24 cellular contexts compared by ENCODE assay signal in the genomic region with DNA sequence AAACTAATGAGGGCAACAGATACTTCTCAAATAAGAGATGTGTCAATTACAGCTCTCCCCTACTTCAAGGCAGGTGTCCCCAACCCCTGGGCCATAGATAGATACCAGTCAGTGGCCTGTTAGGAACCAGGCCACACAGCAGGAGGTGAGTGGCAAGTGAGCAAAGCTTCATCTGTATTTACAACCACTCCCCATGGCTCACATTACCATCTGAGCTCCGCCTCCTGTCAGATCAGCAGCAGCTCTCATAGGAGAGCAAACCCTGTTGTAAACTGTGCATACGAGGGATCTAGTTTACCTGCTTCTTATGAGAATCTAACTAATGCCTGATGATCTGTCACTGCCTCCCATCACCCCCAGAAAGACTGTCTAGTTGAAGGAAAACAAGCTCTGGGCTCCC.
DNase-seq lines count a peak whose midpoint lies in the region; TF ChIP-seq lines count a peak whose summit lies in the region.
"Had no signal": no experiment of that assay in that cellular context is flagged by ENCODE, and none has a peak within 500 bp of the region (broad histone marks: within the 10 kb centered on the region; RNA-seq: fewer than 3 reads in every experiment).

No MANE protein-coding gene starts in this region.

- no peak for TF ChIP-seq RAD21 in SK-N-SH (IDR thresholded peaks at IDR 0.05; ENCODE audit: low read length)

- no peaks in the 10 kb centered on the region for H3K9me2 ChIP-seq in SK-N-SH

- no peak overlapping the region for H3K4me3 ChIP-seq in SK-N-SH (ENCODE audit: low read depth in 2 of 2, low read length in 1 of 2)
- H3K4me3 ChIP-seq in endodermal cell (ENCODE audit: low read length): no peak overlapping the region
- no peak overlapping the region for H3K4me3 ChIP-seq in trophoblast cell (ENCODE audit: low read depth, low read length)
- no peak overlapping the region for H3K4me3 ChIP-seq in esophagus squamous epithelium
- H3K4me3 ChIP-seq: thyroid gland had no signal

- H3K27me3 ChIP-seq in SK-N-SH (ENCODE audit: insufficient read depth) (no peaks in the 10 kb centered on the region), endodermal cell (ENCODE audit: control insufficient read depth, insufficient read depth, low read length, poor library complexity, severe bottlenecking) (no peaks in the 10 kb centered on the region), trophoblast cell (ENCODE audit: insufficient read depth, low read length) (no peaks in the 10 kb centered on the region), esophagus squamous epithelium (no peaks in the 10 kb centered on the region)
- H3K27me3 ChIP-seq: thyroid gland had no signal

- no peak overlapping the region for H4K12ac ChIP-seq in trophoblast cell (ENCODE audit: low read depth, low read length)

- H2BK5ac ChIP-seq in trophoblast cell (ENCODE audit: low read depth, low read length, poor library complexity): no peak overlapping the region

- TF ChIP-seq EP300 in SK-N-SH (IDR thresholded peaks at IDR 0.05; ENCODE audit: borderline replicate concordance in 1 of 2, low read depth in 1 of 2, low read length in 1 of 2): no peak

- H2AK5ac ChIP-seq in trophoblast cell (ENCODE audit: low read length): no peak overlapping the region

- H4K20me1 ChIP-seq in SK-N-SH (ENCODE audit: insufficient read depth): no peaks in the 10 kb centered on the region

- H2BK120ac ChIP-seq in trophoblast cell (ENCODE audit: insufficient read depth, low read length, poor library complexity): peak overlapping the region; percentile 31

- peak; percentile 13 for DNase-seq in DMS53 (lab: John Stamatoyannopoulos, UW)
- no peak for DNase-seq in DMS53 treated with DMSO at 0.1 percent for 48 hours (lab: John Stamatoyannopoulos, UW; ENCODE audit: unreplicated experiment)
- no peak for DNase-seq in SK-N-SH
- DNase-seq in endodermal cell: peak; percentile 63
- no peak for DNase-seq in trophoblast cell
- no peak for DNase-seq in esophagus squamous epithelium (lab: John Stamatoyannopoulos, UW)
- DNase-seq in stimulated activated CD4-positive, alpha-beta T cell treated with anti-CD3 and anti-CD28 coated beads, Interleukin-4, amount 100 ng/mL, for 4 hours: no peak
- no peak for DNase-seq in retina
- DNase-seq: activated CD4-positive, alpha-beta T cell treated with anti-CD3 and anti-CD28 coated beads for 36 hours; activated T-cell treated with anti-CD3 and anti-CD28 coated beads, Interleukin-2, amount 50 U/mL, for 72 hours; AML-193; CD8-positive, alpha-beta T cell; DND-41; effector memory CD4-positive, alpha-beta T cell; NCI-H1092 treated with DMSO at 0.1 percent for 48 hours; NCI-H510A; occipital lobe; SHP77; stimulated activated CD4-positive, alpha-beta T cell treated with anti-CD3 and anti-CD28 coated beads, Interleukin-4, amount 100 ng/mL, for 24 hours; T-helper 1 cell; thyroid gland had no signal

- H3K36me3 ChIP-seq in SK-N-SH (replicated peaks in 1 of 2; ENCODE audit: control insufficient read depth in 1 of 2, insufficient read depth in 2 of 2, low read length in 1 of 2) (no peaks in the 10 kb centered on the region), endodermal cell (ENCODE audit: control insufficient read depth, insufficient read depth, low read length) (no peaks in the 10 kb centered on the region), trophoblast cell (ENCODE audit: control insufficient read depth in 1 of 2, insufficient read depth in 2 of 2, low read length in 2 of 2) (no peaks in the 10 kb centered on the region), esophagus squamous epithelium (no peaks in the 10 kb centered on the region)
- H3K36me3 ChIP-seq: thyroid gland had no signal

- H3K27me3 Mint-ChIP-seq in endodermal cell (ENCODE audit: insufficient read depth): no peaks in the 10 kb centered on the region
- H3K27me3 Mint-ChIP-seq: activated CD4-positive, alpha-beta T cell treated with anti-CD3 and anti-CD28 coated beads for 36 hours; activated naive CD4-positive, alpha-beta T cell treated with anti-CD3 and anti-CD28 coated beads, Interleukin-2, amount 50 U/mL, for 24 hours; stimulated activated naive CD8-positive, alpha-beta T cell treated with anti-CD3 and anti-CD28 coated beads, Interleukin-15, Interleukin-2, amounts not matched to agents 100 ng/mL and 50 ng/mL, for 24 hours had no signal

- H3K9me3 ChIP-seq in SK-N-SH (peaks cover 4% of the 10 kb centered on the region; the same call in 1 of the 2 replicates), endodermal cell (ENCODE audit: control insufficient read depth, low read length) (peaks cover 28% of the 10 kb centered on the region), trophoblast cell (ENCODE audit: insufficient read depth, low read depth, low read length) (no peaks in the 10 kb centered on the region), esophagus squamous epithelium (no peaks in the 10 kb centered on the region)
- H3K9me3 ChIP-seq: thyroid gland had no signal

- no peaks in the 10 kb centered on the region for H3K79me2 ChIP-seq in SK-N-SH (ENCODE audit: insufficient read depth)
- H3K79me2 ChIP-seq in trophoblast cell (ENCODE audit: control insufficient read depth, insufficient read depth, low read length, poor library complexity): no peaks in the 10 kb centered on the region

- intact Hi-C loops in esophagus squamous epithelium (cut with DNase I): no loop called here

- no peak overlapping the region for H3K27ac Mint-ChIP-seq in endodermal cell
- H3K27ac Mint-ChIP-seq: activated CD4-positive, alpha-beta T cell treated with anti-CD3 and anti-CD28 coated beads for 36 hours; activated naive CD4-positive, alpha-beta T cell treated with anti-CD3 and anti-CD28 coated beads, Interleukin-2, amount 50 U/mL, for 24 hours; activated T-cell treated with anti-CD3 and anti-CD28 coated beads, Interleukin-2, amount 50 U/mL, for 72 hours; CD8-positive, alpha-beta T cell; stimulated activated naive CD8-positive, alpha-beta T cell treated with anti-CD3 and anti-CD28 coated beads, Interleukin-15, Interleukin-2, amounts not matched to agents 100 ng/mL and 50 ng/mL, for 24 hours had no signal

- H3K36me3 Mint-ChIP-seq in endodermal cell (ENCODE audit: low read depth): peaks cover 7% of the 10 kb centered on the region
- H3K36me3 Mint-ChIP-seq: activated naive CD4-positive, alpha-beta T cell treated with anti-CD3 and anti-CD28 coated beads, Interleukin-2, amount 50 U/mL, for 24 hours; CD8-positive, alpha-beta T cell had no signal

- POLR2A ChIA-PET in SK-N-SH (lab: Yijun Ruan, JAX): no interaction called here

- no peak for TF ChIP-seq CTCF in SK-N-SH (IDR thresholded peaks at IDR 0.05)
- TF ChIP-seq CTCF in endodermal cell (conservative IDR thresholded peaks at IDR 0.05): no peak
- no peak for TF ChIP-seq CTCF in esophagus squamous epithelium (IDR thresholded peaks at IDR 0.05)

- no peak overlapping the region for H3K18ac ChIP-seq in trophoblast cell (ENCODE audit: low read length)

- no peak overlapping the region for H3K4me3 Mint-ChIP-seq in endodermal cell
- H3K4me3 Mint-ChIP-seq: activated CD4-positive, alpha-beta T cell treated with anti-CD3 and anti-CD28 coated beads for 36 hours; activated naive CD4-positive, alpha-beta T cell treated with anti-CD3 and anti-CD28 coated beads, Interleukin-2, amount 50 U/mL, for 24 hours; activated T-cell treated with anti-CD3 and anti-CD28 coated beads, Interleukin-2, amount 50 U/mL, for 72 hours; CD8-positive, alpha-beta T cell; stimulated activated naive CD8-positive, alpha-beta T cell treated with anti-CD3 and anti-CD28 coated beads, Interleukin-15, Interleukin-2, amounts not matched to agents 100 ng/mL and 50 ng/mL, for 24 hours had no signal

- CTCF ChIA-PET in SK-N-SH (lab: Yijun Ruan, JAX): interaction anchor here (1.0 to 1.7 kb wide), 2 partner anchors 9 to 428 kb away, joined by 4 to 5 read pairs; no protein-coding TSS in a partner anchor

- no peak overlapping the region for H3K23ac ChIP-seq in trophoblast cell (ENCODE audit: low read length)

- H3K4me1 ChIP-seq in SK-N-SH (ENCODE audit: control insufficient read depth in 1 of 2, insufficient read depth in 2 of 2, low read depth in 1 of 2, low read length in 1 of 2) (peaks cover 0 to 10% of the 10 kb centered on the region in 2 experiments; a peak in 2 of 4 replicates), endodermal cell (ENCODE audit: control insufficient read depth, insufficient read depth, low read length) (no peaks in the 10 kb centered on the region), trophoblast cell (ENCODE audit: control insufficient read depth in 1 of 2, insufficient read depth in 2 of 2, low read length in 2 of 2) (peaks cover 0 to 5% of the 10 kb centered on the region in 2 experiments), esophagus squamous epithelium (no peaks in the 10 kb centered on the region)

- peak overlapping the region in 1 of 2 experiments; percentile 65; a peak in 2 of 4 replicates for H3K27ac ChIP-seq in SK-N-SH (ENCODE audit: low read depth in 2 of 2, low read length in 1 of 2)
- no peak overlapping the region for H3K27ac ChIP-seq in endodermal cell (ENCODE audit: low read depth, low read length)
- no peak overlapping the region for H3K27ac ChIP-seq in trophoblast cell (ENCODE audit: low read depth, low read length)
- no peak overlapping the region for H3K27ac ChIP-seq in esophagus squamous epithelium
- H3K27ac ChIP-seq: 22Rv1, thyroid gland had no signal

- WGBS in SK-N-SH (ENCODE audit: low lambda C conversion rate): 50% methylated on average over 1 of the region's 2 CpGs
- 94 to 100% methylated on average over 2 of the region's 2 CpGs for WGBS in endodermal cell (ENCODE audit: insufficient coverage in 1 of 2, insufficient read length in 1 of 2), 2 experiments
- no CpG with 5 or more reads among the region's 2 CpGs for WGBS in trophoblast cell (ENCODE audit: extremely low coverage, insufficient coverage, insufficient read length)
- WGBS in esophagus squamous epithelium, 2 donors: 67 to 76% methylated on average over 2 of the region's 2 CpGs

- peak overlapping the region; percentile 6 for H2BK12ac ChIP-seq in trophoblast cell (ENCODE audit: low read length)

- H3K9ac ChIP-seq in SK-N-SH (no peak overlapping the region), endodermal cell (ENCODE audit: extremely low read depth, low read length, poor library complexity, severe bottlenecking) (no peak overlapping the region), trophoblast cell (ENCODE audit: low read length) (no peak overlapping the region)

- peaks cover 20% of the 10 kb centered on the region for H3K9me3 Mint-ChIP-seq in endodermal cell
- H3K9me3 Mint-ChIP-seq: activated naive CD4-positive, alpha-beta T cell treated with anti-CD3 and anti-CD28 coated beads, Interleukin-2, amount 50 U/mL, for 24 hours; CD8-positive, alpha-beta T cell; stimulated activated naive CD8-positive, alpha-beta T cell treated with anti-CD3 and anti-CD28 coated beads, Interleukin-15, Interleukin-2, amounts not matched to agents 100 ng/mL and 50 ng/mL, for 24 hours had no signal

- H2AFZ ChIP-seq in SK-N-SH (ENCODE audit: low read depth) (no peak overlapping the region), trophoblast cell (ENCODE audit: insufficient read depth, low read length, poor library complexity) (no peak overlapping the region)

- no peak overlapping the region for H3K4ac ChIP-seq in trophoblast cell (ENCODE audit: low read depth, low read length)

- no peaks in the 10 kb centered on the region for H3K79me1 ChIP-seq in trophoblast cell (ENCODE audit: low read length)

- no peak overlapping the region for H3K14ac ChIP-seq in trophoblast cell (ENCODE audit: low read length)

- H3K4me2 ChIP-seq in SK-N-SH (no peak overlapping the region), trophoblast cell (ENCODE audit: low read length) (no peak overlapping the region)

- peaks cover 12% of the 10 kb centered on the region for H3F3A ChIP-seq in SK-N-SH (replicated peaks; ENCODE audit: insufficient read depth)

- no peak overlapping the region for H4K91ac ChIP-seq in trophoblast cell (ENCODE audit: low read depth, low read length)

- peaks cover 11% of the 10 kb centered on the region for H3K4me1 Mint-ChIP-seq in endodermal cell
- H3K4me1 Mint-ChIP-seq: activated CD4-positive, alpha-beta T cell treated with anti-CD3 and anti-CD28 coated beads for 36 hours; activated naive CD4-positive, alpha-beta T cell treated with anti-CD3 and anti-CD28 coated beads, Interleukin-2, amount 50 U/mL, for 24 hours had no signal

- TF ChIP-seq POLR2A in esophagus squamous epithelium (IDR thresholded peaks at IDR 0.05): no peak

- H4K8ac ChIP-seq in trophoblast cell (ENCODE audit: low read depth, low read length): no peak overlapping the region

Comparison
In these comparisons a context has a peak if more than half of its experiments do, and no peak if none do; other contexts are left out.
1. DNase-seq: peak in DMS53 (single experiment) and endodermal cell (single experiment); none in DMS53 treated with DMSO at 0.1 percent for 48 hours (single experiment), SK-N-SH (single experiment), trophoblast cell (0 of 2), esophagus squamous epithelium (single experiment), stimulated activated CD4-positive, alpha-beta T cell treated with anti-CD3 and anti-CD28 coated beads, Interleukin-4, amount 100 ng/mL, for 4 hours (0 of 2) and retina (single experiment).